In the genomic region with DNA sequence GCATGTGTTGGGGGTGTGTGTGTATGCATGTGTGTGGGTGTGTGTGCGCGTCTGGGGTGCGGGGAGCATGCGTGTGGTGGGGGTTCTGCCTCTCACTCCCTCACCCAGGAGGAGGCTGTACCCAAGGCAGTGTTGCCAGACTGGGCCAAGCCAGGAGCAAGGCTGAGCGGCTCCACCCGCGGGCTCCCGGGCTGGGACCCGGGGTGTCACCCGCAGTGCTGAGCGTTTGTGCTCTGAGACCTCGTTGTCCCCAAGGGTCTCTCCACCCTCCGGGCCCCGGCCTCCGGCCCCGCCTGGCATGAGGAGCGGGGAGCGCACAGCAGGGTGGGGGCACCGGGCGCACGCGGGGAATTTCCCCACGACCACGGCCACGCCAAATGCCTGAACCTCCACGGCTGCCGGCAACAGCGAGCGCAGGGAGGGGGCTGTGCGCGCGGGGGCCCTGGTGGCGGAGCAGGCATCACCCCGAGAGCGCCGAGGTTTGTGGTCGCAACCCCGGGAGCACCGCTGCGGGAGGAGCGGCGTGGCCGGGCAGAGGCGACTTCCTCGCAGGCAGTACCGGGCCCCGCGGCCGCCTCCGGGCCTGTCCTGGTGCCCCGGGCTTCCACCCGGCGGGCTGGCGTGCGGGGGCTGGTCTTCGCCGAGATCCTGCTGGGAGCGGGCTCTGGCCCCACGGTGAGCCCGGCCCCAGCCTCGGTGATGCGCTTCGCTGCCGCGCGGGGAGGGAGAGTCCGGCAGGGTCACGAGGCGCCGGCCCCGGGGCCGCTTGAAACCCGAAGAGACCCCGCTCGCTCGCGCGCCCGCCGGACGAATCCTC, we compare ENCODE assay signal across 9 cellular contexts. TPM values are rescaled to one million over a fixed set of nuclear protein-coding genes. Genes with fewer than 3 reads are reported as not detected.
DNase-seq lines count a peak whose midpoint lies in the region; ATAC-seq, FAIRE-seq and TF ChIP-seq lines count a peak whose summit lies in the region.
"Had no signal": no experiment of that assay in that cellular context is flagged by ENCODE, and none has a peak within 500 bp of the region (broad histone marks: within the 10 kb centered on the region; RNA-seq: fewer than 3 reads in every experiment).

No MANE protein-coding gene starts in this region.

- no TSS peak for BruUV-seq in A673 (replicated peaks; lab: Mats Ljungman, UMichigan)
- BruUV-seq in HepG2 (replicated peaks; lab: Mats Ljungman, UMichigan) = no TSS peak

- peak overlapping the region; percentile 63 for H3K4me2 ChIP-seq in HepG2 (ENCODE audit: low read depth, low read length)

- peaks cover 19% of the 10 kb centered on the region for H3K27me3 Mint-ChIP-seq in central memory CD8-positive, alpha-beta T cell

- H4K20me1 ChIP-seq in HepG2 (ENCODE audit: insufficient read depth, low read length) = no peaks in the 10 kb centered on the region

- H3K79me2 ChIP-seq in HepG2 (ENCODE audit: insufficient read depth, low read length) = no peaks in the 10 kb centered on the region

- no peaks in the 10 kb centered on the region for H3K9me3 Mint-ChIP-seq in central memory CD8-positive, alpha-beta T cell

- H3K27ac Mint-ChIP-seq in central memory CD8-positive, alpha-beta T cell (ENCODE audit: low read depth) = no peak overlapping the region

- H3K9ac ChIP-seq in HUES48 (ENCODE audit: low read depth, low read length) = no peak overlapping the region
- H3K9ac ChIP-seq in HepG2 (ENCODE audit: insufficient read depth, low read depth, low read length) = no peak overlapping the region

- FAIRE-seq in HepG2 (lab: Jason Lieb, UNC) = no peak
- FAIRE-seq: GM18507 had no signal

- TF ChIP-seq CTCF in A673 (conservative IDR thresholded peaks at IDR 0.05; ENCODE audit: low read depth, low read length) (no peak), HepG2 (CRISPR knock-in tag; IDR thresholded peaks at IDR 0.05) (no peak), testis (IDR thresholded peaks at IDR 0.05) (no peak)

- WGBS in HepG2 (ENCODE audit: low lambda C conversion rate) = no CpG with 5 or more reads among the region's 81 CpGs
- WGBS in testis, 2 donors = 8 to 22% methylated on average over 4 to 37 of the region's 81 CpGs

- DNase-seq in A673 (ENCODE audit: low spot score) (peak; percentile 26), HepG2 (ENCODE audit: low spot score) (no peak), testis (peak; percentile 13), DMS79 treated with DMSO at 0.1 percent for 48 hours (lab: John Stamatoyannopoulos, UW) (no peak), NCI-H1105 treated with DMSO at 0.1 percent for 48 hours (lab: John Stamatoyannopoulos, UW) (no peak)
- DNase-seq in central memory CD8-positive, alpha-beta T cell (ENCODE audit: low spot score in 2 of 2) = no peak

- POLR2A ChIA-PET in A673 (lab: Charles Lee; ENCODE audit: low non-redundant PET) = no interaction called here
- POLR2A ChIA-PET in HepG2 (lab: Yijun Ruan, JAX) = no interaction called here

- H3K4me3 ChIP-seq in A673 (ENCODE audit: low read depth, low read length, poor library complexity, severe bottlenecking) (peak overlapping the region; percentile 47), HUES48 (ENCODE audit: low read depth, low read length) (peak overlapping the region; percentile 71), HepG2 (replicated peaks in 1 of 3; ENCODE audit: insufficient read depth in 1 of 3, low read depth in 2 of 3, low read length in 3 of 3) (peak overlapping the region; percentile 30 to 63 (median 33); a peak in 4 of 6 replicates), testis (peak overlapping the region; percentile 49 to 65)

- no peak overlapping the region for H3K27ac ChIP-seq in A673 (ENCODE audit: low read depth, low read length, poor library complexity, severe bottlenecking)
- no peak overlapping the region for H3K27ac ChIP-seq in HUES48 (ENCODE audit: low read depth, low read length)
- no peak overlapping the region for H3K27ac ChIP-seq in HepG2 (ENCODE audit: extremely low read length, insufficient read depth, low read length)
- peak overlapping the region; percentile 12 to 25 for H3K27ac ChIP-seq in testis

- no peak overlapping the region for H2AFZ ChIP-seq in HepG2 (ENCODE audit: low read length)

- in situ Hi-C loops in HepG2 (cut with HindIII; ENCODE audit: extremely low pct_ligation_motif_present, low pct_unique_long_range_greater_than_20kb) = no loop called here

- TF ChIP-seq POLR2A in HepG2 (IDR thresholded peaks at IDR 0.05; ENCODE audit: insufficient read depth in 1 of 2, low read depth in 2 of 2, low read length in 2 of 2) (no peak), testis (IDR thresholded peaks at IDR 0.05) (no peak)

- H3K36me3 ChIP-seq in A673 (ENCODE audit: insufficient read depth, low read length, poor library complexity, severe bottlenecking) (peaks cover 3% of the 10 kb centered on the region), HUES48 (ENCODE audit: control insufficient read depth, insufficient read depth, low read length) (peaks cover 6% of the 10 kb centered on the region), HepG2 (replicated peaks in 1 of 2; ENCODE audit: control insufficient read depth in 1 of 2, insufficient read depth in 2 of 2, low read length in 2 of 2) (peaks cover under 1 to 2% of the 10 kb centered on the region in 2 experiments; a peak in 2 of 5 replicates), testis (ENCODE audit: low read depth, missing control alignments) (no peaks in the 10 kb centered on the region)

- H3K4me3 Mint-ChIP-seq in central memory CD8-positive, alpha-beta T cell = peak overlapping the region; percentile 83

- H3K4me1 ChIP-seq in A673 (ENCODE audit: insufficient read depth, low read length, poor library complexity, severe bottlenecking) = peaks cover 8% of the 10 kb centered on the region
- no peaks in the 10 kb centered on the region for H3K4me1 ChIP-seq in HUES48 (ENCODE audit: control insufficient read depth, insufficient read depth, low read length)
- H3K4me1 ChIP-seq in HepG2 (ENCODE audit: insufficient read depth, low read length) = peaks cover 12% of the 10 kb centered on the region
- peaks cover 5% of the 10 kb centered on the region for H3K4me1 ChIP-seq in testis

- ATAC-seq in central memory CD8-positive, alpha-beta T cell (replicated peaks; ENCODE audit: extremely low read depth, poor library complexity, severe bottlenecking) = peak; percentile 25
- ATAC-seq in HepG2 = peak; percentile 66
- ATAC-seq in HG03108 (IDR thresholded peaks at IDR 0.05; ENCODE audit: unreplicated experiment) = no peak

- peaks cover 13% of the 10 kb centered on the region for H3K4me1 Mint-ChIP-seq in central memory CD8-positive, alpha-beta T cell

- no peak for TF ChIP-seq RAD21 in HepG2 (CRISPR knock-in tag; IDR thresholded peaks at IDR 0.05)

- peaks cover 6% of the 10 kb centered on the region for H3K36me3 Mint-ChIP-seq in central memory CD8-positive, alpha-beta T cell (ENCODE audit: insufficient read depth)

- H3K9me3 ChIP-seq in A673 (ENCODE audit: low read depth, low read length, poor library complexity, severe bottlenecking) (no peaks in the 10 kb centered on the region), HUES48 (ENCODE audit: control insufficient read depth, insufficient read depth, low read length) (no peaks in the 10 kb centered on the region), HepG2 (ENCODE audit: low read length) (no peaks in the 10 kb centered on the region), testis (no peaks in the 10 kb centered on the region)

- no peaks in the 10 kb centered on the region for H3K27me3 ChIP-seq in A673 (replicated peaks; ENCODE audit: insufficient read depth, low read depth, low read length, poor library complexity)
- H3K27me3 ChIP-seq in HUES48 (ENCODE audit: control insufficient read depth, insufficient read depth, low read length) = peaks cover 60% of the 10 kb centered on the region
- H3K27me3 ChIP-seq in HepG2 (ENCODE audit: control insufficient read depth in 1 of 2, insufficient read depth in 2 of 2, low read length in 2 of 2) = peaks cover 8 to 36% of the 10 kb centered on the region in 2 experiments
- H3K27me3 ChIP-seq in testis = no peaks in the 10 kb centered on the region

- CTCF ChIA-PET in A673 (lab: Charles Lee) (no interaction called here), HepG2 (lab: Yijun Ruan, JAX; ENCODE audit: low intra/inter-chr PET ratio, low total read pairs) (no interaction called here)

- intact Hi-C loops in A673 (cut with micrococcal nuclease; ENCODE audit: unreplicated experiment) (no loop called here), HepG2 (cut with micrococcal nuclease; ENCODE audit: unreplicated experiment) (no loop called here), testis (cut with DNase I; ENCODE audit: low total_unique reads) (no loop called here)

- TF ChIP-seq EP300 in HepG2 (IDR thresholded peaks at IDR 0.05; ENCODE audit: low read depth in 2 of 2, low read length in 2 of 2) (no peak), HepG2 (CRISPR knock-in tag; IDR thresholded peaks at IDR 0.05; ENCODE audit: borderline replicate concordance) (no peak)

TF ChIP-seq in HepG2, 621 proteins besides CTCF, POLR2A, EP300 and RAD21 (continues in another document):
- peak; percentile 98 for TF ChIP-seq ZNF263 (CRISPR knock-in tag; IDR thresholded peaks at IDR 0.05)

RNA-seq across cellular contexts. Expression of a gene that starts 7.4 kb away (rescaled TPM):
- total RNA-seq in A673 (2021) (0.09 TPM in 1 of 2 replicates, not detected in the other), HepG2 (2016; rRNA removed; fragmentation: Illumina TruSeq; extraction: Trizol) (0.02 TPM in 1 of 2 replicates, not detected in the other), testis (1 to 10 TPM; 4.5 to 7.2 TPM)
- not detected in 2 replicates for total RNA-seq in HepG2 (2016; cell fraction: cytosol; rRNA removed; fragmentation: Illumina TruSeq; extraction: Trizol; ENCODE audit: low read depth)
- 0.06 TPM in 1 of 2 replicates, not detected in the other for total RNA-seq in HepG2 (2016; cell fraction: insoluble cytoplasmic fraction; rRNA removed; fragmentation: Illumina TruSeq; extraction: Trizol)
- total RNA-seq in HepG2 (2016; cell fraction: membrane; rRNA removed; fragmentation: Illumina TruSeq; extraction: Trizol) = 0.06 TPM in 1 of 2 replicates, not detected in the other
- total RNA-seq in HepG2 (2016; cell fraction: nucleus; rRNA removed; fragmentation: Illumina TruSeq; extraction: Trizol) = 0.56 TPM in 1 of 2 replicates, not detected in the other
- polyA plus RNA-seq in HepG2 (2011; rRNA removed) (0.05 and 0.13 TPM in 2 replicates), testis (ENCODE audit: insufficient read depth, low read depth, low replicate concordance) (2.6 TPM)
- 0.05 TPM in 1 of 2 replicates, not detected in the other for polyA plus RNA-seq in HepG2 (2011; cell fraction: cytosol; rRNA removed)
- polyA plus RNA-seq in HepG2 (2011; cell fraction: nucleus; rRNA removed) = 0.05 and 0.19 TPM in 2 replicates
- polyA plus RNA-seq in HepG2 (2012) = 0.07 TPM in 2 replicates
- polyA plus RNA-seq in HepG2 (2016; cell fraction: cytosol; fragmentation: Illumina TruSeq; extraction: Trizol; ENCODE audit: low read depth) = not detected in 2 replicates
- polyA plus RNA-seq in HepG2 (2016; cell fraction: insoluble cytoplasmic fraction; fragmentation: Illumina TruSeq; extraction: Trizol; ENCODE audit: low read depth) = not detected in 2 replicates
- not detected in 2 replicates for polyA plus RNA-seq in HepG2 (2016; cell fraction: membrane; fragmentation: Illumina TruSeq; extraction: Trizol; ENCODE audit: low read depth)
- 0.31 TPM in 1 of 2 replicates, not detected in the other for polyA plus RNA-seq in HepG2 (2016; cell fraction: nucleus; fragmentation: Illumina TruSeq; extraction: Trizol; ENCODE audit: insufficient read depth, low read depth)
- not detected in 2 replicates for polyA minus RNA-seq in HepG2 (2011; rRNA and poly(A)+ RNA removed; ENCODE audit: low replicate concordance)
- not detected in 2 replicates for polyA minus RNA-seq in HepG2 (2011; cell fraction: cytosol; rRNA and poly(A)+ RNA removed)
- polyA minus RNA-seq in HepG2 (2011; cell fraction: nucleus; rRNA and poly(A)+ RNA removed) = 0.13 TPM in 1 of 2 replicates, not detected in the other

Comparison
In these comparisons a context has a peak if more than half of its experiments do, and no peak if none do; other contexts are left out.
1. DNase-seq: peak in A673 (single experiment) and testis (single experiment); none in central memory CD8-positive, alpha-beta T cell (0 of 2), HepG2 (single experiment), DMS79 treated with DMSO at 0.1 percent for 48 hours (single experiment) and NCI-H1105 treated with DMSO at 0.1 percent for 48 hours (single experiment).
2. H3K27ac ChIP-seq: peak in testis (2 of 2); none in A673 (single experiment), HUES48 (single experiment) and HepG2 (single experiment).
3. Peak in every context shown above with its lines, with median percentiles within 50 percentile points of each other: H3K4me3 ChIP-seq.